In the genomic region with DNA sequence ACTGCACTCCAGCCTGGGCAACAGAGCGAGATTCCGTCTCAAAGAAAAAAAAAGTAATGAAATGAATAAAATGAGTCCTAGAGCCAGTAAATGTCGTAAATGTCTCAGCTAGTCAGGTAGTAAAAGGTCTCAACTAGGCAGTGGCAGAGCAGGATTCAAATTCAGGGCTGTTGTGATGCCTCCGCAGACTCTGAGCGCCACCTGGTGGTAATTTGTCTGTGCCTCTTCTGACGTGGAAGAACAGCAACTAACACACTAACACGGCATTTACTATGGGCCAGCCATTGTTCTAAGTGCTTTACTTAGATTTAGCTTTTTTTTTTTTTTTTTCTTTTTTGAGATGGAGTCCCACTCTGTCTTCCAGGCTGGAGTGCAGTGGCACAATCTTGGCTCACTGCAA, we compare ENCODE assay signal across 8 cellular contexts. TPM values are rescaled to one million over a fixed set of nuclear protein-coding genes. Genes with fewer than 3 reads are reported as not detected.
DNase-seq lines count a peak whose midpoint lies in the region; ATAC-seq, FAIRE-seq and TF ChIP-seq lines count a peak whose summit lies in the region.

No MANE protein-coding gene starts in this region.

- H4K20me1 ChIP-seq in HepG2 (ENCODE audit: insufficient read depth, low read length): no peaks in the 10 kb centered on the region

- TF ChIP-seq RAD21 in HepG2 (CRISPR knock-in tag; IDR thresholded peaks at IDR 0.05): peak; percentile 76

- intact Hi-C loops in HepG2 (cut with micrococcal nuclease; ENCODE audit: unreplicated experiment): loop anchor here (1.0 to 5.0 kb wide), 2 partner anchors 170 to 482 kb away; no protein-coding TSS in a partner anchor

- BruUV-seq in HepG2 (replicated peaks; lab: Mats Ljungman, UMichigan): no TSS peak

- TF ChIP-seq POLR2A in HepG2 (IDR thresholded peaks at IDR 0.05; ENCODE audit: insufficient read depth in 1 of 2, low read depth in 2 of 2, low read length in 2 of 2): no peak

- no peaks in the 10 kb centered on the region for H3K4me1 ChIP-seq in HepG2 (ENCODE audit: insufficient read depth, low read length)

- no peak overlapping the region for H3K9ac ChIP-seq in HepG2 (ENCODE audit: insufficient read depth, low read depth, low read length)

- peak; percentile 73 for DNase-seq in GM13976 (ENCODE audit: low spot score)
- DNase-seq in NCI-H446 treated with DMSO at 0.1 percent for 48 hours (lab: John Stamatoyannopoulos, UW): peak; percentile 45
- DNase-seq in activated CD4-positive, alpha-beta T cell treated with anti-CD3 and anti-CD28 coated beads for 24 hours (ENCODE audit: low read depth in 2 of 2): peak; percentile 78 to 88
- peak; percentile 91 for DNase-seq in choroid plexus epithelial cell (ENCODE audit: low read depth)
- peak; percentile 68 for DNase-seq in HepG2 (ENCODE audit: low spot score)
- peak; percentile 72 to 86 (median 79) for DNase-seq in stimulated activated CD4-positive, alpha-beta T cell treated with anti-CD3 and anti-CD28 coated beads, TNF-alpha, amount 100 ng/mL, for 24 hours (ENCODE audit: low read depth in 3 of 3)
- DNase-seq in cortex of kidney (lab: John Stamatoyannopoulos, UW): no peak

- no peak overlapping the region for H2AFZ ChIP-seq in HepG2 (ENCODE audit: low read length)

- H3K4me2 ChIP-seq in HepG2 (ENCODE audit: low read depth, low read length): no peak overlapping the region

- H3K4me3 ChIP-seq in choroid plexus epithelial cell (ENCODE audit: low read depth, low read length): no peak overlapping the region
- no peak overlapping the region for H3K4me3 ChIP-seq in HepG2 (replicated peaks in 1 of 3; ENCODE audit: insufficient read depth in 1 of 3, low read depth in 2 of 3, low read length in 3 of 3)

- ATAC-seq in HepG2: peak; percentile 78

- CTCF ChIA-PET in HepG2 (lab: Yijun Ruan, JAX; ENCODE audit: low intra/inter-chr PET ratio, low total read pairs): interaction anchor here (1.5 to 2.8 kb wide), 3 partner anchors 17 to 482 kb away, joined by 5 to 16 read pairs (median 15); no protein-coding TSS in a partner anchor

- in situ Hi-C loops in GM13976 (cut with MboI; ENCODE audit: low sequenced_read_pairs, unreplicated experiment): no loop called here
- in situ Hi-C loops in HepG2 (cut with HindIII; ENCODE audit: extremely low pct_ligation_motif_present, low pct_unique_long_range_greater_than_20kb): loop anchor here (10.0 to 25.0 kb wide), 2 partner anchors 170 to 482 kb away; no protein-coding TSS in a partner anchor

- H3K27ac ChIP-seq in 22Rv1 (no peak overlapping the region), HepG2 (ENCODE audit: extremely low read length, insufficient read depth, low read length) (no peak overlapping the region)

- TF ChIP-seq EP300 in HepG2 (IDR thresholded peaks at IDR 0.05; ENCODE audit: low read depth in 2 of 2, low read length in 2 of 2) (no peak), HepG2 (CRISPR knock-in tag; IDR thresholded peaks at IDR 0.05; ENCODE audit: borderline replicate concordance) (no peak)

- H3K79me2 ChIP-seq in HepG2 (ENCODE audit: insufficient read depth, low read length): no peaks in the 10 kb centered on the region

- WGBS in HepG2 (ENCODE audit: low lambda C conversion rate): 6% methylated on average over 7 of the region's 7 CpGs

- TF ChIP-seq CTCF in 22Rv1 (IDR thresholded peaks at IDR 0.05) (peak; percentile 88), GM13976 (IDR thresholded peaks at IDR 0.05; ENCODE audit: borderline replicate concordance, control extremely low read depth, extremely low read depth, insufficient read depth, missing control alignments) (peak; percentile 86), choroid plexus epithelial cell (conservative IDR thresholded peaks at IDR 0.05; ENCODE audit: low read depth, low read length) (peak; percentile 94), HepG2 (CRISPR knock-in tag; IDR thresholded peaks at IDR 0.05) (peak; percentile 90)

- POLR2A ChIA-PET in HepG2 (lab: Yijun Ruan, JAX): no interaction called here

- H3K27me3 ChIP-seq in HepG2 (ENCODE audit: control insufficient read depth in 1 of 2, insufficient read depth in 2 of 2, low read length in 2 of 2): no peaks in the 10 kb centered on the region; a peak in 2 of 5 replicates

- no peaks in the 10 kb centered on the region for H3K9me3 ChIP-seq in HepG2 (ENCODE audit: low read length)

- FAIRE-seq in HepG2 (lab: Jason Lieb, UNC): peak; percentile 88

- H3K36me3 ChIP-seq in HepG2 (replicated peaks in 1 of 2; ENCODE audit: control insufficient read depth in 1 of 2, insufficient read depth in 2 of 2, low read length in 2 of 2): no peaks in the 10 kb centered on the region

RNA-seq across cellular contexts. Expression of a gene that starts 30.2 kb away (rescaled TPM):
- total RNA-seq in HepG2 (2016; rRNA removed; fragmentation: Illumina TruSeq; extraction: Trizol): not detected in 2 replicates
- not detected in 2 replicates for total RNA-seq in HepG2 (2016; cell fraction: cytosol; rRNA removed; fragmentation: Illumina TruSeq; extraction: Trizol; ENCODE audit: low read depth)
- total RNA-seq in HepG2 (2016; cell fraction: insoluble cytoplasmic fraction; rRNA removed; fragmentation: Illumina TruSeq; extraction: Trizol): not detected in 2 replicates
- not detected in 2 replicates for total RNA-seq in HepG2 (2016; cell fraction: membrane; rRNA removed; fragmentation: Illumina TruSeq; extraction: Trizol)
- not detected in 2 replicates for total RNA-seq in HepG2 (2016; cell fraction: nucleus; rRNA removed; fragmentation: Illumina TruSeq; extraction: Trizol)
- polyA plus RNA-seq in HepG2 (2011; rRNA removed): not detected in 2 replicates
- not detected in 2 replicates for polyA plus RNA-seq in HepG2 (2011; cell fraction: cytosol; rRNA removed)
- not detected in 2 replicates for polyA plus RNA-seq in HepG2 (2011; cell fraction: nucleus; rRNA removed)
- polyA plus RNA-seq in HepG2 (2012): not detected in 2 replicates
- polyA plus RNA-seq in HepG2 (2016; cell fraction: cytosol; fragmentation: Illumina TruSeq; extraction: Trizol; ENCODE audit: low read depth): not detected in 2 replicates
- not detected in 2 replicates for polyA plus RNA-seq in HepG2 (2016; cell fraction: insoluble cytoplasmic fraction; fragmentation: Illumina TruSeq; extraction: Trizol; ENCODE audit: low read depth)
- polyA plus RNA-seq in HepG2 (2016; cell fraction: membrane; fragmentation: Illumina TruSeq; extraction: Trizol; ENCODE audit: low read depth): not detected in 2 replicates
- polyA plus RNA-seq in HepG2 (2016; cell fraction: nucleus; fragmentation: Illumina TruSeq; extraction: Trizol; ENCODE audit: insufficient read depth, low read depth): not detected in 2 replicates
- polyA minus RNA-seq in HepG2 (2011; rRNA and poly(A)+ RNA removed; ENCODE audit: low replicate concordance): not detected in 2 replicates
- not detected in 2 replicates for polyA minus RNA-seq in HepG2 (2011; cell fraction: cytosol; rRNA and poly(A)+ RNA removed)
- polyA minus RNA-seq in HepG2 (2011; cell fraction: nucleus; rRNA and poly(A)+ RNA removed): not detected in 2 replicates

RNA-seq across cellular contexts. Expression of a gene that starts 48.6 kb away (rescaled TPM):
- total RNA-seq in HepG2 (2016; rRNA removed; fragmentation: Illumina TruSeq; extraction: Trizol): 0.09 TPM in 1 of 2 replicates, not detected in the other
- not detected in 2 replicates for total RNA-seq in HepG2 (2016; cell fraction: cytosol; rRNA removed; fragmentation: Illumina TruSeq; extraction: Trizol; ENCODE audit: low read depth)
- 0.07 and 0.26 TPM in 2 replicates for total RNA-seq in HepG2 (2016; cell fraction: insoluble cytoplasmic fraction; rRNA removed; fragmentation: Illumina TruSeq; extraction: Trizol)
- total RNA-seq in HepG2 (2016; cell fraction: membrane; rRNA removed; fragmentation: Illumina TruSeq; extraction: Trizol): 0.07 and 0.15 TPM in 2 replicates
- 0.28 TPM in 1 of 2 replicates, not detected in the other for total RNA-seq in HepG2 (2016; cell fraction: nucleus; rRNA removed; fragmentation: Illumina TruSeq; extraction: Trizol)
- polyA plus RNA-seq in HepG2 (2011; rRNA removed): 1.8 and 2.1 TPM in 2 replicates
- 0.87 and 1.2 TPM in 2 replicates for polyA plus RNA-seq in HepG2 (2011; cell fraction: cytosol; rRNA removed)
- polyA plus RNA-seq in HepG2 (2011; cell fraction: nucleus; rRNA removed): 4.2 and 4.4 TPM in 2 replicates
- 4.6 and 5.8 TPM in 2 replicates for polyA plus RNA-seq in HepG2 (2012)
- polyA plus RNA-seq in HepG2 (2016; cell fraction: cytosol; fragmentation: Illumina TruSeq; extraction: Trizol; ENCODE audit: low read depth): 0.11 and 0.12 TPM in 2 replicates
- 0.19 and 0.38 TPM in 2 replicates for polyA plus RNA-seq in HepG2 (2016; cell fraction: insoluble cytoplasmic fraction; fragmentation: Illumina TruSeq; extraction: Trizol; ENCODE audit: low read depth)
- polyA plus RNA-seq in HepG2 (2016; cell fraction: membrane; fragmentation: Illumina TruSeq; extraction: Trizol; ENCODE audit: low read depth): 0.11 and 0.19 TPM in 2 replicates
- 0.79 and 0.81 TPM in 2 replicates for polyA plus RNA-seq in HepG2 (2016; cell fraction: nucleus; fragmentation: Illumina TruSeq; extraction: Trizol; ENCODE audit: insufficient read depth, low read depth)
- polyA minus RNA-seq in HepG2 (2011; rRNA and poly(A)+ RNA removed; ENCODE audit: low replicate concordance): 1.1 and 2.5 TPM in 2 replicates
- polyA minus RNA-seq in HepG2 (2011; cell fraction: cytosol; rRNA and poly(A)+ RNA removed): 2.8 and 4.8 TPM in 2 replicates
- 1.1 and 1.3 TPM in 2 replicates for polyA minus RNA-seq in HepG2 (2011; cell fraction: nucleus; rRNA and poly(A)+ RNA removed)

RNA-seq across cellular contexts. Expression of a gene that starts 56.2 kb away (rescaled TPM):
- not detected in 2 replicates for total RNA-seq in HepG2 (2016; rRNA removed; fragmentation: Illumina TruSeq; extraction: Trizol)
- not detected in 2 replicates for total RNA-seq in HepG2 (2016; cell fraction: cytosol; rRNA removed; fragmentation: Illumina TruSeq; extraction: Trizol; ENCODE audit: low read depth)
- total RNA-seq in HepG2 (2016; cell fraction: insoluble cytoplasmic fraction; rRNA removed; fragmentation: Illumina TruSeq; extraction: Trizol): not detected in 2 replicates
- total RNA-seq in HepG2 (2016; cell fraction: membrane; rRNA removed; fragmentation: Illumina TruSeq; extraction: Trizol): not detected in 2 replicates
- total RNA-seq in HepG2 (2016; cell fraction: nucleus; rRNA removed; fragmentation: Illumina TruSeq; extraction: Trizol): not detected in 2 replicates
- polyA plus RNA-seq in HepG2 (2011; rRNA removed): not detected in 2 replicates
- not detected in 2 replicates for polyA plus RNA-seq in HepG2 (2011; cell fraction: cytosol; rRNA removed)
- polyA plus RNA-seq in HepG2 (2011; cell fraction: nucleus; rRNA removed): not detected in 2 replicates
- not detected in 2 replicates for polyA plus RNA-seq in HepG2 (2012)
- polyA plus RNA-seq in HepG2 (2016; cell fraction: cytosol; fragmentation: Illumina TruSeq; extraction: Trizol; ENCODE audit: low read depth): not detected in 2 replicates
- not detected in 2 replicates for polyA plus RNA-seq in HepG2 (2016; cell fraction: insoluble cytoplasmic fraction; fragmentation: Illumina TruSeq; extraction: Trizol; ENCODE audit: low read depth)
- polyA plus RNA-seq in HepG2 (2016; cell fraction: membrane; fragmentation: Illumina TruSeq; extraction: Trizol; ENCODE audit: low read depth): not detected in 2 replicates
- not detected in 2 replicates for polyA plus RNA-seq in HepG2 (2016; cell fraction: nucleus; fragmentation: Illumina TruSeq; extraction: Trizol; ENCODE audit: insufficient read depth, low read depth)
- not detected in 2 replicates for polyA minus RNA-seq in HepG2 (2011; rRNA and poly(A)+ RNA removed; ENCODE audit: low replicate concordance)
- not detected in 2 replicates for polyA minus RNA-seq in HepG2 (2011; cell fraction: cytosol; rRNA and poly(A)+ RNA removed)
- polyA minus RNA-seq in HepG2 (2011; cell fraction: nucleus; rRNA and poly(A)+ RNA removed): not detected in 2 replicates
